8 cellular contexts compared by ENCODE assay signal in the genomic region with DNA sequence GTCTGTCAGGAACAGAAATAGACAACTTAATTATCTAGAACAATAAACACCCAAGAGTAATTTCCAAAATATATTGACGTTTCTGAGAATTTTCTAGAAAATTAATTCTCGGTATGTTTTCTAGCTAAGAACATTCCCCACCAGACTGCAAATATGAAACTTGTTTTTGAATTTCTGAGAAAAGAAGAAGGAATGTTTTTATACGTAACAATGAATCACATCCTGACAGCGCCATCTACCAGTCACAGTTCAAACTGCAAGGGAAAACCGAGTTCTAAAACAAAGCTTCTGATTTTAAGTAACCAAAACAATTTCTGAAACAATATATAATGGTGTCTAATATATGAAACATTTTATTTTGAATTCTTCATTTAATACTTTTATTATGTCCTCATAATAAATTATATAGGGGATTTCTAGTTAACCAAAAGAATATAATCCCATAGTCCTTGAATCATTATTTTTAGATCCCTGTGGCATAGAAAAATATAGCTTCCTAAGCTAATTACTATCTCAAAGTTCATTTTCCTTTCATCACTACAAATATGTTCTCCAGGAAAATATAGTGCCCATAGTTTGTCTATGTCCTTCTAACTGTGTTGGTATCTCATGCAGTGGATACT. TPM values are rescaled to one million over a fixed set of nuclear protein-coding genes. Genes with fewer than 3 reads are reported as not detected.
DNase-seq lines count a peak whose midpoint lies in the region; ATAC-seq, FAIRE-seq and TF ChIP-seq lines count a peak whose summit lies in the region.

No MANE protein-coding gene starts in this region.

- intact Hi-C loops in left lung (cut with DNase I), result no loop called here
- intact Hi-C loops in CD8-positive, alpha-beta T cell (cut with DNase I, micrococcal nuclease), result no loop called here

- TF ChIP-seq POLR2A in A549 (IDR thresholded peaks at IDR 0.05; ENCODE audit: low read length), result no peak

- no peak overlapping the region for H3K27ac ChIP-seq in A549
- no peak overlapping the region for H3K27ac ChIP-seq in left lung
- no peak overlapping the region for H3K27ac ChIP-seq in CD8-positive, alpha-beta T cell (ENCODE audit: low read depth, low read length)

- FAIRE-seq in A549 (lab: Jason Lieb, UNC), result peak; percentile 86

- CTCF ChIA-PET in A549 (lab: Yijun Ruan, JAX), result interaction anchor here (0.6 to 1.7 kb wide), 16 partner anchors 9 to 1029 kb away, joined by 3 to 7 read pairs (median 3); no protein-coding TSS in a partner anchor
- CTCF ChIA-PET in CD8-positive, alpha-beta T cell (lab: Charles Lee), result no interaction called here

- H3K4me1 ChIP-seq in A549, result no peaks in the 10 kb centered on the region
- no peaks in the 10 kb centered on the region for H3K4me1 ChIP-seq in left lung
- H3K4me1 ChIP-seq in CD8-positive, alpha-beta T cell (ENCODE audit: insufficient read depth, low read length), result no peaks in the 10 kb centered on the region

- no peak for TF ChIP-seq EP300 in A549 (IDR thresholded peaks at IDR 0.05)

- no peaks in the 10 kb centered on the region for H3K9me3 ChIP-seq in A549
- H3K9me3 ChIP-seq in left lung, result no peaks in the 10 kb centered on the region
- H3K9me3 ChIP-seq in CD8-positive, alpha-beta T cell (ENCODE audit: low read length), result no peaks in the 10 kb centered on the region

- H3K36me3 ChIP-seq in left lung, result no peaks in the 10 kb centered on the region
- no peaks in the 10 kb centered on the region for H3K36me3 ChIP-seq in CD8-positive, alpha-beta T cell (ENCODE audit: insufficient read depth, low read length)

- peak; percentile 71 for TF ChIP-seq CTCF in A549 (IDR thresholded peaks at IDR 0.05)
- peak; percentile 70 for TF ChIP-seq CTCF in GM10266 (IDR thresholded peaks at IDR 0.05; ENCODE audit: control insufficient read depth, insufficient read depth, low read depth, missing control alignments)
- TF ChIP-seq CTCF in left lung (IDR thresholded peaks at IDR 0.05), result peak; percentile 55 to 69
- no peak for TF ChIP-seq CTCF in CD8-positive, alpha-beta T cell (IDR thresholded peaks at IDR 0.05)

- peak; percentile 2 to 56 for DNase-seq in A549 (ENCODE audit: low read depth in 1 of 2, low spot score in 1 of 2)
- peak; percentile 2 for DNase-seq in GM10266 (ENCODE audit: extremely low spot score)
- DNase-seq in NCI-H2107 (lab: John Stamatoyannopoulos, UW), result peak; percentile 9
- DNase-seq in astrocyte of the hippocampus (ENCODE audit: low read depth, low spot score), result peak; percentile 47
- DNase-seq in left lung, result no peak
- no peak for DNase-seq in CD8-positive, alpha-beta T cell
- no peak for DNase-seq in G401 (ENCODE audit: low spot score)
- DNase-seq in DMS79 treated with DMSO at 0.1 percent for 48 hours (lab: John Stamatoyannopoulos, UW), result no peak

- no peaks in the 10 kb centered on the region for H3K4me1 Mint-ChIP-seq in CD8-positive, alpha-beta T cell (ENCODE audit: low read depth)

- no peaks in the 10 kb centered on the region for H3K27me3 ChIP-seq in left lung
- no peaks in the 10 kb centered on the region for H3K27me3 ChIP-seq in CD8-positive, alpha-beta T cell (ENCODE audit: insufficient read depth, low read length)

- no peak overlapping the region for H3K27ac Mint-ChIP-seq in CD8-positive, alpha-beta T cell

- no peak overlapping the region for H3K4me3 Mint-ChIP-seq in CD8-positive, alpha-beta T cell

- H3K4me3 ChIP-seq in A549 (no peak overlapping the region), left lung (no peak overlapping the region)
- H3K4me3 ChIP-seq in CD8-positive, alpha-beta T cell (ENCODE audit: low read depth, low read length), result no peak overlapping the region

- no peaks in the 10 kb centered on the region for H3K36me3 Mint-ChIP-seq in CD8-positive, alpha-beta T cell

- ATAC-seq in A549 (no peak), left lung (peak; percentile 37)
- no peak for ATAC-seq in CD8-positive, alpha-beta T cell

- no peak overlapping the region for H3K4me2 ChIP-seq in A549

- peaks cover 3% of the 10 kb centered on the region for H3K9me3 Mint-ChIP-seq in CD8-positive, alpha-beta T cell

- in situ Hi-C loops in G401 (cut with HindIII; ENCODE audit: low sequenced_read_pairs), result no loop called here

- H3K27me3 Mint-ChIP-seq in CD8-positive, alpha-beta T cell (ENCODE audit: low read depth), result no peaks in the 10 kb centered on the region

- peak; percentile 68 for TF ChIP-seq RAD21 in A549 (conservative IDR thresholded peaks at IDR 0.05 in 1 of 2, IDR thresholded peaks at IDR 0.05 in 1 of 2)

- POLR2A ChIA-PET in A549 (lab: Yijun Ruan, JAX), result no interaction called here
- POLR2A ChIA-PET in CD8-positive, alpha-beta T cell (lab: Charles Lee), result no interaction called here

- 3% methylated on average over 5 of the region's 5 CpGs for WGBS in A549 (ENCODE audit: missing lambda C conversion rate)

TF ChIP-seq in A549, 52 proteins besides CTCF, POLR2A, EP300 and RAD21:
- TF ChIP-seq SMC3 (IDR thresholded peaks at IDR 0.05) (peak; percentile 64), CEBPB (IDR thresholded peaks at IDR 0.05) (no peak)

RNA-seq across cellular contexts. Expression of a gene that starts 34.5 kb away (rescaled TPM):
- polyA plus RNA-seq in A549 (2011; rRNA removed) (not detected in 2 replicates), A549 (2017; fragmentation: RNase III; extraction: RNeasy Plus Mini Kit Qiagen cat#74134 plus additional on column Dnase treatment) (not detected in 3 replicates)
- not detected in 2 replicates for polyA plus RNA-seq in A549 (2012; cell fraction: cytosol; rRNA removed)
- polyA plus RNA-seq in A549 (2012; cell fraction: nucleus; rRNA removed), result not detected in 2 replicates
- polyA minus RNA-seq in A549 (2011; rRNA and poly(A)+ RNA removed), result not detected in 2 replicates
- 10 to 100 TPM; 25.2 to 38.7 TPM for total RNA-seq in left lung
- not detected for total RNA-seq in CD8-positive, alpha-beta T cell
- total RNA-seq in G401 (2014; rRNA removed; shearing (Covaris generic)), result not detected in 2 replicates

Comparison
In these comparisons a context has a peak if more than half of its experiments do, and no peak if none do; other contexts are left out.
1. DNase-seq: peak in A549 (2 of 2), GM10266 (single experiment), NCI-H2107 (single experiment) and astrocyte of the hippocampus (single experiment); none in left lung (0 of 2), CD8-positive, alpha-beta T cell (0 of 7), G401 (single experiment) and DMS79 treated with DMSO at 0.1 percent for 48 hours (single experiment).
2. RNA of a gene that starts 34.5 kb away (total RNA-seq): 25.2 to 38.7 TPM in left lung; not detected in CD8-positive, alpha-beta T cell and not detected in G401; every median in the first group is over 10 times any median in the second.